Comparison of ENCODE assay signal across 1 cellular context in the genomic region with DNA sequence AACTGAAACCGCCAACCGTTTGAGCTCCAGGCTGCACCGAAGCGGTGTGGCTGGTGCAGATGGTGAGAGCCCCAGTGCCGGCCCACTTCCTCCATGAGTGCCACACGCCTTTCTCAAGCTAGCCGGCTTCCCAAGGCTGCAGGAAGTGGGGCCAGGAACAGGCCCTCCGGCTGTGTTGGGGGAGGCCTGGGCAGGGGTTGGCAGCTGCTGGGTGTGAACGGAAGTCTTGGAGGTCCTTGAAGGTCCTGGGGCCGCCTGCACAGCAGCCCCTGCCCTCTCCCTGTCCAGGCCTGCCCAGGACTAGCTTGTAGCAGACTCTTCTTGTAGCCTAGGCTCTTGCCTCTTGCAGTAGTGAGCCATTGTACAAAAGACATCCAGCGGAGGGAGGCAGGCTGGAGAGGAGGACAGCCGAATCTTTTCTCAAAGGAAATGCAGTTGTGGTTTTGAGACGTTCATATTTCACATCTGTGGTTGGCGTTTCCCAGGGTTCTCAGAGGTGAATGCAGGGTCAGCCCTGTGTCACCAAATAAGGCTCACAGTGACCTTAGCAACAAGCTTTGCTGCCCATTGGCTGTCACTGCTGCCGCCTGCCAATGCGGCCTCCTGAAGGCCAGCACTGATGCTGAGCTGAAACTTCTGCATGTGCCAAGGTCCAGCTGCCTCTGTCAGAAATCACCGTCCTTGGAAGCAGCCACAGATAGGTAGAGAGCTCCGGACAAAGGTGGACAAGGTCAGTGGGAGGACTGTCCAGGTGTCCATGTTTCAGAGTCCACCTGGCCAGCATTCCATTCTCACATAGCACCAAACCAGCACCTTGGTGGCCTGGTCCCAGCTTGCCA.
TF ChIP-seq lines count a peak whose summit lies in the region.

No MANE protein-coding gene starts in this region.

TF ChIP-seq in K562, 482 proteins besides CTCF, POLR2A, EP300 and RAD21 (continued from another document):
- TF ChIP-seq, protein P1, sequence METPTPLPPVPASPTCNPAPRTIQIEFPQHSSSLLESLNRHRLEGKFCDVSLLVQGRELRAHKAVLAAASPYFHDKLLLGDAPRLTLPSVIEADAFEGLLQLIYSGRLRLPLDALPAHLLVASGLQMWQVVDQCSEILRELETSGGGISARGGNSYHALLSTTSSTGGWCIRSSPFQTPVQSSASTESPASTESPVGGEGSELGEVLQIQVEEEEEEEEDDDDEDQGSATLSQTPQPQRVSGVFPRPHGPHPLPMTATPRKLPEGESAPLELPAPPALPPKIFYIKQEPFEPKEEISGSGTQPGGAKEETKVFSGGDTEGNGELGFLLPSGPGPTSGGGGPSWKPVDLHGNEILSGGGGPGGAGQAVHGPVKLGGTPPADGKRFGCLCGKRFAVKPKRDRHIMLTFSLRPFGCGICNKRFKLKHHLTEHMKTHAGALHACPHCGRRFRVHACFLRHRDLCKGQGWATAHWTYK (CRISPR knock-in tag; IDR thresholded peaks at IDR 0.05): peak; percentile 87
- TF ChIP-seq, protein P2, sequence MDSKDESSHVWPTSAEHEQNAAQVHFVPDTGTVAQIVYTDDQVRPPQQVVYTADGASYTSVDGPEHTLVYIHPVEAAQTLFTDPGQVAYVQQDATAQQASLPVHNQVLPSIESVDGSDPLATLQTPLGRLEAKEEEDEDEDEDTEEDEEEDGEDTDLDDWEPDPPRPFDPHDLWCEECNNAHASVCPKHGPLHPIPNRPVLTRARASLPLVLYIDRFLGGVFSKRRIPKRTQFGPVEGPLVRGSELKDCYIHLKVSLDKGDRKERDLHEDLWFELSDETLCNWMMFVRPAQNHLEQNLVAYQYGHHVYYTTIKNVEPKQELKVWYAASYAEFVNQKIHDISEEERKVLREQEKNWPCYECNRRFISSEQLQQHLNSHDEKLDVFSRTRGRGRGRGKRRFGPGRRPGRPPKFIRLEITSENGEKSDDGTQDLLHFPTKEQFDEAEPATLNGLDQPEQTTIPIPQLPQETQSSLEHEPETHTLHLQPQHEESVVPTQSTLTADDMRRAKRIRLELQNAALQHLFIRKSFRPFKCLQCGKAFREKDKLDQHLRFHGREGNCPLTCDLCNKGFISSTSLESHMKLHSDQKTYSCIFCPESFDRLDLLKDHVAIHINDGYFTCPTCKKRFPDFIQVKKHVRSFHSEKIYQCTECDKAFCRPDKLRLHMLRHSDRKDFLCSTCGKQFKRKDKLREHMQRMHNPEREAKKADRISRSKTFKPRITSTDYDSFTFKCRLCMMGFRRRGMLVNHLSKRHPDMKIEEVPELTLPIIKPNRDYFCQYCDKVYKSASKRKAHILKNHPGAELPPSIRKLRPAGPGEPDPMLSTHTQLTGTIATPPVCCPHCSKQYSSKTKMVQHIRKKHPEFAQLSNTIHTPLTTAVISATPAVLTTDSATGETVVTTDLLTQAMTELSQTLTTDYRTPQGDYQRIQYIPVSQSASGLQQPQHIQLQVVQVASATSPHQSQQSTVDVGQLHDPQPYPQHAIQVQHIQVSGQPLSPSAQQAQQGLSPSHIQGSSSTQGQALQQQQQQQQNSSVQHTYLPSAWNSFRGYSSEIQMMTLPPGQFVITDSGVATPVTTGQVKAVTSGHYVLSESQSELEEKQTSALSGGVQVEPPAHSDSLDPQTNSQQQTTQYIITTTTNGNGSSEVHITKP (IDR thresholded peaks at IDR 0.05; ENCODE audit: partially characterized antibody): no peak
- TF ChIP-seq KDM5B (IDR thresholded peaks at IDR 0.05; ENCODE audit: insufficient replicate concordance, low read depth, low read length) (no peak), SRSF3 (IDR thresholded peaks at IDR 0.05; ENCODE audit: insufficient read depth, low read length) (no peak), ETV5 (CRISPR knock-in tag; IDR thresholded peaks at IDR 0.05; ENCODE audit: low read depth) (peak; percentile 61; the same call in 1 of the 2 replicates), BCL6 (CRISPR knock-in tag; IDR thresholded peaks at IDR 0.05) (0 out of 2 replicates have a peak, but pooled peaks have one; percentile 11), HMGN3 (IDR thresholded peaks at IDR 0.05; ENCODE audit: borderline replicate concordance, extremely low read depth, insufficient read length, low read depth, low read length) (no peak), ELF4 (CRISPR knock-in tag; IDR thresholded peaks at IDR 0.05) (peak; percentile 77; the same call in 1 of the 2 replicates), IFI16 (CRISPR knock-in tag; IDR thresholded peaks at IDR 0.05) (no peak), POLR2AphosphoS2 (IDR thresholded peaks at IDR 0.05; ENCODE audit: low read length) (no peak), SRSF7 (optimal IDR thresholded peaks at IDR 0.05; ENCODE audit: low read depth, low read length) (no peak), CXXC5 (CRISPR knock-in tag; IDR thresholded peaks at IDR 0.05) (peak; percentile 39; the same call in 1 of the 2 replicates), TOE1 (IDR thresholded peaks at IDR 0.05; ENCODE audit: borderline replicate concordance) (no peak), TOE1 (CRISPR knock-in tag; IDR thresholded peaks at IDR 0.05; ENCODE audit: borderline replicate concordance, low read depth) (0 out of 2 replicates have a peak, but pooled peaks have one; percentile 19), MCM3 (IDR thresholded peaks at IDR 0.05) (no peak), RCOR1 (IDR thresholded peaks at IDR 0.05; ENCODE audit: borderline replicate concordance in 1 of 2, low read depth in 2 of 2, low read length in 2 of 2) (0 out of 4 replicates have a peak, but pooled peaks of 1 of the 2 experiments have one; percentile 7), ZNF431 (CRISPR knock-in tag; IDR thresholded peaks at IDR 0.05) (no peak), GATA2 (CRISPR knock-in tag; IDR thresholded peaks at IDR 0.05) (no peak), GTF2E2 (tag; IDR thresholded peaks at IDR 0.05) (peak; percentile 89; the same call in 1 of the 2 replicates), ESRRB (CRISPR knock-in tag; IDR thresholded peaks at IDR 0.05; ENCODE audit: borderline replicate concordance) (no peak)
- TF ChIP-seq, protein P3, sequence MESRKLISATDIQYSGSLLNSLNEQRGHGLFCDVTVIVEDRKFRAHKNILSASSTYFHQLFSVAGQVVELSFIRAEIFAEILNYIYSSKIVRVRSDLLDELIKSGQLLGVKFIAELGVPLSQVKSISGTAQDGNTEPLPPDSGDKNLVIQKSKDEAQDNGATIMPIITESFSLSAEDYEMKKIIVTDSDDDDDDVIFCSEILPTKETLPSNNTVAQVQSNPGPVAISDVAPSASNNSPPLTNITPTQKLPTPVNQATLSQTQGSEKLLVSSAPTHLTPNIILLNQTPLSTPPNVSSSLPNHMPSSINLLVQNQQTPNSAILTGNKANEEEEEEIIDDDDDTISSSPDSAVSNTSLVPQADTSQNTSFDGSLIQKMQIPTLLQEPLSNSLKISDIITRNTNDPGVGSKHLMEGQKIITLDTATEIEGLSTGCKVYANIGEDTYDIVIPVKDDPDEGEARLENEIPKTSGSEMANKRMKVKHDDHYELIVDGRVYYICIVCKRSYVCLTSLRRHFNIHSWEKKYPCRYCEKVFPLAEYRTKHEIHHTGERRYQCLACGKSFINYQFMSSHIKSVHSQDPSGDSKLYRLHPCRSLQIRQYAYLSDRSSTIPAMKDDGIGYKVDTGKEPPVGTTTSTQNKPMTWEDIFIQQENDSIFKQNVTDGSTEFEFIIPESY (CRISPR knock-in tag; IDR thresholded peaks at IDR 0.05): no peak
- TF ChIP-seq, protein P4, sequence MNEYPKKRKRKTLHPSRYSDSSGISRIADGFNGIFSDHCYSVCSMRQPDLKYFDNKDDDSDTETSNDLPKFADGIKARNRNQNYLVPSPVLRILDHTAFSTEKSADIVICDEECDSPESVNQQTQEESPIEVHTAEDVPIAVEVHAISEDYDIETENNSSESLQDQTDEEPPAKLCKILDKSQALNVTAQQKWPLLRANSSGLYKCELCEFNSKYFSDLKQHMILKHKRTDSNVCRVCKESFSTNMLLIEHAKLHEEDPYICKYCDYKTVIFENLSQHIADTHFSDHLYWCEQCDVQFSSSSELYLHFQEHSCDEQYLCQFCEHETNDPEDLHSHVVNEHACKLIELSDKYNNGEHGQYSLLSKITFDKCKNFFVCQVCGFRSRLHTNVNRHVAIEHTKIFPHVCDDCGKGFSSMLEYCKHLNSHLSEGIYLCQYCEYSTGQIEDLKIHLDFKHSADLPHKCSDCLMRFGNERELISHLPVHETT (CRISPR knock-in tag; conservative IDR thresholded peaks at IDR 0.05 in 1 of 2, IDR thresholded peaks at IDR 0.05 in 1 of 2): peak in 1 of 2 experiments; percentile 69; a peak in 1 of 4 replicates
- TF ChIP-seq, protein P5, sequence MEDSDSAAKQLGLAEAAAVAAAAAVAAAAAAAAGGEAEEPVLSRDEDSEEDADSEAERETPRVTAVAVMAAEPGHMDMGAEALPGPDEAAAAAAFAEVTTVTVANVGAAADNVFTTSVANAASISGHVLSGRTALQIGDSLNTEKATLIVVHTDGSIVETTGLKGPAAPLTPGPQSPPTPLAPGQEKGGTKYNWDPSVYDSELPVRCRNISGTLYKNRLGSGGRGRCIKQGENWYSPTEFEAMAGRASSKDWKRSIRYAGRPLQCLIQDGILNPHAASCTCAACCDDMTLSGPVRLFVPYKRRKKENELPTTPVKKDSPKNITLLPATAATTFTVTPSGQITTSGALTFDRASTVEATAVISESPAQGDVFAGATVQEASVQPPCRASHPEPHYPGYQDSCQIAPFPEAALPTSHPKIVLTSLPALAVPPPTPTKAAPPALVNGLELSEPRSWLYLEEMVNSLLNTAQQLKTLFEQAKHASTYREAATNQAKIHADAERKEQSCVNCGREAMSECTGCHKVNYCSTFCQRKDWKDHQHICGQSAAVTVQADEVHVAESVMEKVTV (CRISPR knock-in tag; IDR thresholded peaks at IDR 0.05): 0 out of 2 replicates have a peak, but pooled peaks have one; percentile 6
- TF ChIP-seq, protein P6, sequence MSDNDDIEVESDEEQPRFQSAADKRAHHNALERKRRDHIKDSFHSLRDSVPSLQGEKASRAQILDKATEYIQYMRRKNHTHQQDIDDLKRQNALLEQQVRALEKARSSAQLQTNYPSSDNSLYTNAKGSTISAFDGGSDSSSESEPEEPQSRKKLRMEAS (CRISPR knock-in tag; IDR thresholded peaks at IDR 0.05): no peak
